ENCODE assay signal across 8 cellular contexts in the genomic region with DNA sequence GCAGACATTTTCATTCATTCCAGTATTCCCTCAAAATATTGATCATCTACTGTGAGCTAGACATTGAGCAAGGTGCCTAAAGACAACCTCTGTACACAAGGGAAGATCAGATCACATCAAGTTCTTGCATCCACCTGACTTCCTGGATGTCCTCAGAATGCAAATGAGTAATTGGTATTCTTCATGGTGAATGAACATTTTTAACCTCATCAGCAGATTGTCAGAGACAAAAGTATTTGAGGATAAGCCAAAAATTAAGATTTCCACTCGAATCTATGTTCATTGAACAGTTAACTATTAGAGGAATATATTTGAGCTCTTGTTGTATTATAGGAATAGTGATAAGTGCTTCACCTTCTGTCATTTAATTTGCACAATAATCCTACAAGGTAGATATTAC. TPM values are rescaled to one million over a fixed set of nuclear protein-coding genes. Genes with fewer than 3 reads are reported as not detected.
A peak's percentile ranks its signal among the peaks of the same experiment; 100 is the strongest.
DNase-seq lines count a peak whose midpoint lies in the region; ATAC-seq, FAIRE-seq and TF ChIP-seq lines count a peak whose summit lies in the region.

No MANE protein-coding gene starts in this region.

- H3K18ac ChIP-seq in H9 (ENCODE audit: insufficient read length, low read depth, low read length): no peak overlapping the region

- H3K36me3 ChIP-seq in body of pancreas (replicated peaks in 1 of 2; ENCODE audit: insufficient read depth in 1 of 2, low read depth in 2 of 2): peaks cover 0 to 9% of the 10 kb centered on the region in 2 donors

- H3K27me3 ChIP-seq in H9 (ENCODE audit: insufficient read depth, low read length): no peaks in the 10 kb centered on the region
- no peaks in the 10 kb centered on the region for H3K27me3 ChIP-seq in body of pancreas

- no peak for TF ChIP-seq EP300 in A549 (IDR thresholded peaks at IDR 0.05)

- POLR2A ChIA-PET in A549 (lab: Yijun Ruan, JAX): no interaction called here

- DNase-seq in A549 (ENCODE audit: low read depth in 1 of 2, low spot score in 1 of 2) (no peak), H9 (no peak), kidney tubule cell (ENCODE audit: low spot score) (peak; percentile 5), Kasumi-1 (lab: John Stamatoyannopoulos, UW) (no peak), dedifferentiated amniotic fluid mesenchymal stem cell (ENCODE audit: extremely low spot score) (no peak), islet precursor cell (no peak), body of pancreas (no peak)
- no peak for DNase-seq in activated naive CD8-positive, alpha-beta T cell treated with anti-CD3 and anti-CD28 coated beads for 36 hours

- H3K56ac ChIP-seq in H9 (ENCODE audit: insufficient read length, low read depth, low read length): no peak overlapping the region

- no peaks in the 10 kb centered on the region for H4K20me1 ChIP-seq in H9 (ENCODE audit: control insufficient read depth, insufficient read depth, insufficient read length)

- CTCF ChIA-PET in A549 (lab: Yijun Ruan, JAX): no interaction called here

- no peak for ATAC-seq in A549
- no peak for ATAC-seq in body of pancreas

- H3K27ac ChIP-seq in A549 (no peak overlapping the region; a peak in 1 of 6 replicates), H9 (ENCODE audit: insufficient read length, low read depth, low read length) (no peak overlapping the region), body of pancreas (no peak overlapping the region)

- no peak overlapping the region for H2BK120ac ChIP-seq in H9 (ENCODE audit: low read depth, low read length, poor library complexity, severe bottlenecking)

- no peak for TF ChIP-seq RAD21 in A549 (conservative IDR thresholded peaks at IDR 0.05 in 1 of 2, IDR thresholded peaks at IDR 0.05 in 1 of 2)

- H3K4me1 Mint-ChIP-seq in H9: peaks cover 18 to 25% of the 10 kb centered on the region in 2 experiments
- H3K4me1 Mint-ChIP-seq in activated naive CD8-positive, alpha-beta T cell treated with anti-CD3 and anti-CD28 coated beads for 36 hours: peaks cover 32% of the 10 kb centered on the region

- peaks cover 6% of the 10 kb centered on the region for H3K79me1 ChIP-seq in H9 (ENCODE audit: insufficient read depth, low read depth, low read length, poor library complexity, severe bottlenecking)

- H3K4ac ChIP-seq in H9 (ENCODE audit: low read depth, low read length): no peak overlapping the region

- TF ChIP-seq POLR2A in A549 (IDR thresholded peaks at IDR 0.05; ENCODE audit: low read length) (no peak), body of pancreas (IDR thresholded peaks at IDR 0.05) (no peak)

- no peaks in the 10 kb centered on the region; a peak in 1 of 5 replicates for H3K9me3 Mint-ChIP-seq in H9
- no peaks in the 10 kb centered on the region for H3K9me3 Mint-ChIP-seq in activated naive CD8-positive, alpha-beta T cell treated with anti-CD3 and anti-CD28 coated beads for 36 hours

- no peak for FAIRE-seq in A549 (lab: Jason Lieb, UNC)

- H3K4me3 ChIP-seq in A549 (peak overlapping the region; percentile 81), body of pancreas (no peak overlapping the region)

- H2BK5ac ChIP-seq in H9 (ENCODE audit: insufficient read length, low read length): no peak overlapping the region

- no peak overlapping the region for H2BK20ac ChIP-seq in H9 (ENCODE audit: low read depth, low read length, poor library complexity, severe bottlenecking)

- peaks cover 12% of the 10 kb centered on the region for H3K79me2 ChIP-seq in H9 (ENCODE audit: insufficient read depth, low read length)

- no peak overlapping the region for H2BK12ac ChIP-seq in H9 (ENCODE audit: insufficient read length, low read depth, low read length)

- peaks cover 5% of the 10 kb centered on the region for H3K23me2 ChIP-seq in H9 (ENCODE audit: insufficient read length, low read depth, low read length, poor library complexity, severe bottlenecking)

- H3K9ac ChIP-seq in H9 (ENCODE audit: extremely low read depth, insufficient read length, low read length): peak overlapping the region; percentile 95

- H3K4me3 Mint-ChIP-seq in H9: peak overlapping the region; percentile 97
- peak overlapping the region; percentile 97 for H3K4me3 Mint-ChIP-seq in activated naive CD8-positive, alpha-beta T cell treated with anti-CD3 and anti-CD28 coated beads for 36 hours

- H4K8ac ChIP-seq in H9 (replicated peaks; ENCODE audit: insufficient read length, low read depth, low read length): no peak overlapping the region

- H3K27me3 Mint-ChIP-seq in H9 (ENCODE audit: low read depth): no peaks in the 10 kb centered on the region
- H3K27me3 Mint-ChIP-seq in activated naive CD8-positive, alpha-beta T cell treated with anti-CD3 and anti-CD28 coated beads for 36 hours: no peaks in the 10 kb centered on the region

- no peak overlapping the region for H4K91ac ChIP-seq in H9 (ENCODE audit: insufficient read length, low read depth, low read length)

- H3K9me3 ChIP-seq in A549 (no peaks in the 10 kb centered on the region), H9 (ENCODE audit: control insufficient read depth, low read depth, low read length) (no peaks in the 10 kb centered on the region), body of pancreas (no peaks in the 10 kb centered on the region)

- intact Hi-C loops in body of pancreas (cut with DNase I): no loop called here

- peaks cover 31 to 49% (median 49%) of the 10 kb centered on the region in 3 experiments; a peak in 6 of 7 replicates for H3K36me3 Mint-ChIP-seq in H9 (ENCODE audit: insufficient read depth in 1 of 3, low read depth in 3 of 3)
- peaks cover 42% of the 10 kb centered on the region for H3K36me3 Mint-ChIP-seq in activated naive CD8-positive, alpha-beta T cell treated with anti-CD3 and anti-CD28 coated beads for 36 hours

- TF ChIP-seq CTCF in A549 (IDR thresholded peaks at IDR 0.05): no peak
- no peak for TF ChIP-seq CTCF in H9 (conservative IDR thresholded peaks at IDR 0.05)
- no peak for TF ChIP-seq CTCF in body of pancreas (IDR thresholded peaks at IDR 0.05)

- no peak overlapping the region for H2AK5ac ChIP-seq in H9 (ENCODE audit: insufficient read length, low read length)

- no peak overlapping the region for H2AFZ ChIP-seq in H9 (ENCODE audit: low read length)

- H3K4me1 ChIP-seq in A549 (peaks cover 19% of the 10 kb centered on the region), H9 (ENCODE audit: insufficient read depth, low read length) (no peaks in the 10 kb centered on the region; the same call in 1 of the 2 replicates), body of pancreas (peaks cover 16% of the 10 kb centered on the region)

- no peak overlapping the region for H3T11ph ChIP-seq in H9 (ENCODE audit: low read length)

- no peak overlapping the region for H4K5ac ChIP-seq in H9 (ENCODE audit: insufficient read length, low read depth, low read length)

- peak overlapping the region; percentile 83 for H3K4me2 ChIP-seq in A549
- peak overlapping the region; percentile 97 for H3K4me2 ChIP-seq in H9 (ENCODE audit: insufficient read depth, insufficient read length, low read length)

- H3K27ac Mint-ChIP-seq in H9: peak overlapping the region in 1 of 3 experiments; percentile 100; a peak in 1 of 7 replicates
- H3K27ac Mint-ChIP-seq in activated naive CD8-positive, alpha-beta T cell treated with anti-CD3 and anti-CD28 coated beads for 36 hours: peak overlapping the region; percentile 100

- no peak overlapping the region for H2BK15ac ChIP-seq in H9 (ENCODE audit: low read depth, low read length)

- 91% methylated on average over 1 of the region's 1 CpG for WGBS in A549 (ENCODE audit: missing lambda C conversion rate)
- no CpG with 5 or more reads among the region's 1 CpG for WGBS in H9 (ENCODE audit: extremely low coverage, insufficient read length, low lambda C conversion rate)
- WGBS in body of pancreas, 2 donors: 65 to 71% methylated on average over 1 of the region's 1 CpG

- H3K14ac ChIP-seq in H9 (ENCODE audit: insufficient read depth, low read length): no peak overlapping the region

- H3K23ac ChIP-seq in H9 (ENCODE audit: insufficient read length, low read depth, low read length): no peak overlapping the region

TF ChIP-seq in A549, 52 proteins besides CTCF, POLR2A, EP300 and RAD21:
- TF ChIP-seq MAFK (IDR thresholded peaks at IDR 0.05; ENCODE audit: partially characterized antibody): peak; percentile 57
- TF ChIP-seq, protein P1, sequence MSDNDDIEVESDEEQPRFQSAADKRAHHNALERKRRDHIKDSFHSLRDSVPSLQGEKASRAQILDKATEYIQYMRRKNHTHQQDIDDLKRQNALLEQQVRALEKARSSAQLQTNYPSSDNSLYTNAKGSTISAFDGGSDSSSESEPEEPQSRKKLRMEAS (IDR thresholded peaks at IDR 0.05): no peak

RNA-seq across cellular contexts. Expression of a gene that starts 1.3 kb away (rescaled TPM):
- polyA plus RNA-seq in A549 (2011; rRNA removed) (25.7 and 35.7 TPM in 2 replicates), A549 (2017; fragmentation: RNase III; extraction: RNeasy Plus Mini Kit Qiagen cat#74134 plus additional on column Dnase treatment) (15.5 to 15.9 TPM (median 15.6 TPM) in 3 replicates)
- 4.8 and 5.0 TPM in 2 replicates for polyA plus RNA-seq in A549 (2012; cell fraction: cytosol; rRNA removed)
- polyA plus RNA-seq in A549 (2012; cell fraction: nucleus; rRNA removed): 5.1 and 9.0 TPM in 2 replicates
- polyA minus RNA-seq in A549 (2011; rRNA and poly(A)+ RNA removed): 12.6 and 16.1 TPM in 2 replicates
- total RNA-seq in H9 (2021) (57.1 and 58.2 TPM in 2 replicates), body of pancreas (10 to 100 TPM; 12.7 to 16.5 TPM)
- total RNA-seq in activated naive CD8-positive, alpha-beta T cell treated with anti-CD3 and anti-CD28 coated beads for 36 hours: 10 to 100 TPM; 33.5 to 35.4 TPM
